In genomic region chr1:27830621-27831424, GRCh38 we compare ENCODE assay signal across 8 cellular contexts. TPM values are rescaled to one million over a fixed set of nuclear protein-coding genes. Genes with fewer than 3 reads are reported as not detected.
DNase-seq lines count a peak whose midpoint lies in the region; ATAC-seq and TF ChIP-seq lines count a peak whose summit lies in the region.

PPP1R8 (plus strand) TSS chr1:27830782; CDS start chr1:27830836, 54 bp downstream.

- H3K27me3 ChIP-seq in kidney epithelial cell (ENCODE audit: control insufficient read depth, insufficient read depth, low read length): no peaks in the 10 kb centered on the region

- no peak for TF ChIP-seq CTCF in kidney epithelial cell (IDR thresholded peaks at IDR 0.05; ENCODE audit: insufficient read depth, low read length, poor library complexity, severe bottlenecking)

- ATAC-seq in GM19023 (IDR thresholded peaks at IDR 0.05; ENCODE audit: unreplicated experiment): peak; percentile 92
- peak; percentile 91 for ATAC-seq in HG03342 (IDR thresholded peaks at IDR 0.05; ENCODE audit: unreplicated experiment)

- H3K4me3 ChIP-seq in kidney epithelial cell (ENCODE audit: low read depth, low read length): peak within 1 kb of the TSS; percentile 98

- DNase-seq in AG08396 (ENCODE audit: low spot score) (peak; percentile 93), NCI-H446 treated with DMSO at 0.1 percent for 48 hours (lab: John Stamatoyannopoulos, UW) (peak; percentile 92), cerebellum (ENCODE audit: low spot score) (peak; percentile 94), kidney epithelial cell (ENCODE audit: low read depth) (peak; percentile 90)
- DNase-seq in activated CD4-positive, alpha-beta T cell treated with anti-CD3 and anti-CD28 coated beads for 1 hour: peak; percentile 82
- DNase-seq in stimulated activated CD4-positive, alpha-beta T cell treated with anti-CD3 and anti-CD28 coated beads, Interleukin-15, amount 100 ng/mL, for 48 hours (ENCODE audit: low read depth in 2 of 2): peak; percentile 84 to 89

- no peaks in the 10 kb centered on the region for H3K36me3 ChIP-seq in kidney epithelial cell (ENCODE audit: control insufficient read depth, insufficient read depth, low read length)

RNA-seq across cellular contexts. Expression of gene PPP1R8, which starts in this region (rescaled TPM):
- total RNA-seq in cerebellum (40.5 TPM), kidney epithelial cell (46.1 and 53.1 TPM in 2 replicates)

Comparison
In these comparisons a context has a peak if more than half of its experiments do, and no peak if none do; other contexts are left out.
1. Peak in every context shown above with its lines: DNase-seq, ATAC-seq and H3K4me3 ChIP-seq.